ENCODE assay signal across 9 cellular contexts in genomic region chr18:57837917-57838548, GRCh38. TPM values are rescaled to one million over a fixed set of nuclear protein-coding genes. Genes with fewer than 3 reads are reported as not detected.
DNase-seq lines count a peak whose midpoint lies in the region; ATAC-seq, FAIRE-seq and TF ChIP-seq lines count a peak whose summit lies in the region.
"Had no signal": no experiment of that assay in that cellular context is flagged by ENCODE, and none has a peak within 500 bp of the region (broad histone marks: within the 10 kb centered on the region; RNA-seq: fewer than 3 reads in every experiment).

No MANE protein-coding gene starts in this region.

- H3K4me1 Mint-ChIP-seq in astrocyte (ENCODE audit: low read depth, unreplicated experiment) (peaks cover 22% of the 10 kb centered on the region), endodermal cell (peaks cover 5% of the 10 kb centered on the region)

- H3K27me3 ChIP-seq in astrocyte (ENCODE audit: insufficient read depth, low read length) (no peaks in the 10 kb centered on the region), endodermal cell (ENCODE audit: control insufficient read depth, insufficient read depth, low read length, poor library complexity, severe bottlenecking) (no peaks in the 10 kb centered on the region)

- ATAC-seq in HG03432 (IDR thresholded peaks at IDR 0.05; ENCODE audit: unreplicated experiment): peak; percentile 85

- H3K27ac Mint-ChIP-seq in astrocyte (ENCODE audit: unreplicated experiment): peak overlapping the region; percentile 41
- no peak overlapping the region for H3K27ac Mint-ChIP-seq in endodermal cell

- H3K4me2 ChIP-seq in astrocyte (ENCODE audit: low read length): peak overlapping the region; percentile 20

- H3K9me3 ChIP-seq in astrocyte (ENCODE audit: insufficient read depth, low read depth, low read length) (no peaks in the 10 kb centered on the region), endodermal cell (ENCODE audit: control insufficient read depth, low read length) (no peaks in the 10 kb centered on the region)

- FAIRE-seq in astrocyte (lab: Jason Lieb, UNC): no peak

- H2AFZ ChIP-seq in astrocyte (ENCODE audit: low read depth, low read length): no peak overlapping the region

- H3K4me3 Mint-ChIP-seq in astrocyte (ENCODE audit: unreplicated experiment): no peak overlapping the region
- H3K4me3 Mint-ChIP-seq in endodermal cell: no peak overlapping the region

- H3K36me3 Mint-ChIP-seq in astrocyte (ENCODE audit: low read depth, unreplicated experiment) (no peaks in the 10 kb centered on the region), endodermal cell (ENCODE audit: low read depth) (no peaks in the 10 kb centered on the region)

- H3K9ac ChIP-seq in astrocyte (ENCODE audit: low read length) (no peak overlapping the region), endodermal cell (ENCODE audit: extremely low read depth, low read length, poor library complexity, severe bottlenecking) (no peak overlapping the region)

- no peaks in the 10 kb centered on the region for H3K79me2 ChIP-seq in astrocyte (ENCODE audit: insufficient read depth, low read length)

- H3K4me1 ChIP-seq in astrocyte (ENCODE audit: insufficient read depth, low read length): peaks cover 26% of the 10 kb centered on the region
- no peaks in the 10 kb centered on the region for H3K4me1 ChIP-seq in endodermal cell (ENCODE audit: control insufficient read depth, insufficient read depth, low read length)

- no peak for TF ChIP-seq CTCF in astrocyte (IDR thresholded peaks at IDR 0.05; ENCODE audit: insufficient read depth, low read depth, low read length)
- TF ChIP-seq CTCF in endodermal cell (conservative IDR thresholded peaks at IDR 0.05): no peak

- no peaks in the 10 kb centered on the region for H4K20me1 ChIP-seq in astrocyte (ENCODE audit: insufficient read depth, low read length)

- H3K27me3 Mint-ChIP-seq in astrocyte (ENCODE audit: low read depth, unreplicated experiment) (no peaks in the 10 kb centered on the region), endodermal cell (ENCODE audit: insufficient read depth) (peaks cover under 1% of the 10 kb centered on the region)

- H3K9me3 Mint-ChIP-seq in astrocyte (ENCODE audit: unreplicated experiment) (peaks cover 4% of the 10 kb centered on the region), endodermal cell (no peaks in the 10 kb centered on the region)

- peak overlapping the region; percentile 15 for H3K27ac ChIP-seq in astrocyte (ENCODE audit: low read depth, low read length)
- H3K27ac ChIP-seq in endodermal cell (ENCODE audit: low read depth, low read length): no peak overlapping the region

- peak; percentile 44 for DNase-seq in stimulated activated naive CD4-positive, alpha-beta T cell treated with Interleukin-2 at 50 U/mL for 16 hours (lab: John Stamatoyannopoulos, UW)
- DNase-seq in stimulated activated naive CD4-positive, alpha-beta T cell (lab: John Stamatoyannopoulos, UW): no peak
- peak; percentile 59 for DNase-seq in astrocyte (ENCODE audit: low read depth)
- DNase-seq in NCI-H2227 (lab: John Stamatoyannopoulos, UW; ENCODE audit: unreplicated experiment): no peak
- DNase-seq in NCI-H1048 (lab: John Stamatoyannopoulos, UW): no peak
- DNase-seq in endodermal cell: no peak
- DNase-seq in SW 1271 (lab: John Stamatoyannopoulos, UW): no peak

- 93 to 95% methylated on average over 12 of the region's 12 CpGs for WGBS in endodermal cell (ENCODE audit: insufficient coverage in 1 of 2, insufficient read length in 1 of 2), 2 experiments

- H3K36me3 ChIP-seq in astrocyte (ENCODE audit: insufficient read depth, low read length) (no peaks in the 10 kb centered on the region), endodermal cell (ENCODE audit: control insufficient read depth, insufficient read depth, low read length) (no peaks in the 10 kb centered on the region)

- H3K4me3 ChIP-seq in astrocyte (ENCODE audit: insufficient read depth, low read depth, low read length) (no peak overlapping the region), endodermal cell (ENCODE audit: low read length) (no peak overlapping the region)
- H3K4me3 ChIP-seq: lung had no signal

RNA-seq across cellular contexts. Expression of gene ATP8B1, which starts 34.9 kb away (rescaled TPM):
- 6.9 and 10.4 TPM in 2 replicates for total RNA-seq in astrocyte
- 10 to 100 TPM in 1 of 2 donors, 1 to 10 TPM in 1; 1.7 to 13.5 TPM for total RNA-seq in endodermal cell
- polyA plus RNA-seq in endodermal cell (2013, experiment 1 of 2): 0.32 TPM
- 0.37 TPM for polyA plus RNA-seq in endodermal cell (2013, experiment 2 of 2)

Comparison
In these comparisons a context has a peak if more than half of its experiments do, and no peak if none do; other contexts are left out.
1. DNase-seq: peak in stimulated activated naive CD4-positive, alpha-beta T cell treated with Interleukin-2 at 50 U/mL for 16 hours (single experiment) and astrocyte (single experiment); none in stimulated activated naive CD4-positive, alpha-beta T cell (0 of 6), NCI-H2227 (single experiment), NCI-H1048 (single experiment), endodermal cell (single experiment) and SW 1271 (0 of 2).